In genomic region chr1:178664278-178664677, GRCh38 we compare ENCODE assay signal across 2 cellular contexts.
A peak's percentile ranks its signal among the peaks of the same experiment; 100 is the strongest.
TF ChIP-seq lines count a peak whose summit lies in the region.

No MANE protein-coding gene starts in this region.

TF ChIP-seq in GM12878, 131 proteins besides CTCF, POLR2A, EP300 and RAD21 (continued from another document):
- peak; percentile 9; the same call in 1 of the 2 replicates for TF ChIP-seq RUNX3 (IDR thresholded peaks at IDR 0.05; ENCODE audit: low read length)
- peak; percentile 65; the same call in 1 of the 2 replicates for TF ChIP-seq TCF12 (IDR thresholded peaks at IDR 0.05; ENCODE audit: low read depth, low read length)
- no peak for TF ChIP-seq NRF1 (conservative IDR thresholded peaks at IDR 0.05; ENCODE audit: low read depth, low read length)
- TF ChIP-seq ETV6 (conservative IDR thresholded peaks at IDR 0.05 in 1 of 2, IDR thresholded peaks at IDR 0.05 in 1 of 2; ENCODE audit: borderline replicate concordance in 1 of 2, low read depth in 1 of 2), result no peak

TF ChIP-seq in SK-N-SH treated with all-trans-retinoic acid at 6 μM for 48 hours, 23 proteins besides CTCF, POLR2A, EP300 and RAD21 (continued from another document):
- TF ChIP-seq CSRNP3 (CRISPR knock-in tag; IDR thresholded peaks at IDR 0.05), result no peak
- TF ChIP-seq TSHZ2 (CRISPR knock-in tag; IDR thresholded peaks at IDR 0.05), result no peak
- TF ChIP-seq TCF4 (CRISPR knock-in tag; IDR thresholded peaks at IDR 0.05; ENCODE audit: borderline replicate concordance), result no peak
